In genomic region chr4:132527817-132528216, GRCh38 we compare ENCODE assay signal across 25 cellular contexts.
"Had no signal": no experiment of that assay in that cellular context is flagged by ENCODE, and none has a peak within 500 bp of the region (broad histone marks: within the 10 kb centered on the region; RNA-seq: fewer than 3 reads in every experiment).

No MANE protein-coding gene starts in this region.

- H3K4me3 ChIP-seq: colonic mucosa, esophagus muscularis mucosa, lower lobe of right lung, ovary, psoas muscle, skin epidermis, spleen, testis, tibial artery had no signal

- H3K27ac ChIP-seq: colonic mucosa, esophagus muscularis mucosa, lower lobe of right lung, ovary, psoas muscle, skin epidermis, spleen, testis, tibial artery had no signal

- H3K4me3 Mint-ChIP-seq: dendritic cell treated with granulocyte-macrophage colony-stimulating factor and Interleukin-4, amounts not matched to agents 40 ng/mL and 50 ng/mL, for 4 days; endodermal cell; immature natural killer cell; naive thymus-derived CD8-positive, alpha-beta T cell; stimulated activated memory B cell treated with anti-CD40 and anti-IgM and Interleukin-4, amounts not matched to agents 10 μg/mL and 1 μg/mL and 100 μg/mL, for 72 hours; type B pancreatic cell had no signal

- ATAC-seq: left ventricle myocardium superior; lower lobe of right lung; naive thymus-derived CD8-positive, alpha-beta T cell; psoas muscle; right cardiac atrium; stimulated activated memory B cell treated with anti-CD40 and anti-IgM and Interleukin-4, amounts not matched to agents 10 μg/mL and 1 μg/mL and 100 μg/mL, for 72 hours; stimulated activated naive CD8-positive, alpha-beta T cell treated with anti-CD3 and anti-CD28 coated beads, Interleukin-15, Interleukin-2, amounts not matched to agents 100 U/mL and 50 U/mL, for 24 hours had no signal

- H3K27ac Mint-ChIP-seq: dendritic cell treated with granulocyte-macrophage colony-stimulating factor and Interleukin-4, amounts not matched to agents 40 ng/mL and 50 ng/mL, for 4 days; endodermal cell; immature natural killer cell; naive thymus-derived CD8-positive, alpha-beta T cell; stimulated activated memory B cell treated with anti-CD40 and anti-IgM and Interleukin-4, amounts not matched to agents 10 μg/mL and 1 μg/mL and 100 μg/mL, for 72 hours; type B pancreatic cell had no signal

- DNase-seq: colonic mucosa; effector CD8-positive, alpha-beta T cell; endodermal cell; foreskin melanocyte; hypothalamus; immature natural killer cell; left ventricle myocardium superior; lower lobe of right lung; naive thymus-derived CD8-positive, alpha-beta T cell; occipital lobe; ovary; posterior cingulate gyrus; psoas muscle; right cardiac atrium; spleen; stimulated activated CD4-positive, alpha-beta T cell treated with anti-CD3 and anti-CD28 coated beads, Interleukin-4, amount 100 ng/mL, for 4 hours; stimulated activated naive CD8-positive, alpha-beta T cell treated with anti-CD3 and anti-CD28 coated beads, Interleukin-15, Interleukin-2, amounts not matched to agents 100 U/mL and 50 U/mL, for 24 hours; substantia nigra; testis; tibial artery had no signal

- H3K4me1 ChIP-seq: colonic mucosa, esophagus muscularis mucosa, lower lobe of right lung, psoas muscle, spleen, testis, tibial artery had no signal

- H3K4me1 Mint-ChIP-seq: endodermal cell; immature natural killer cell; naive thymus-derived CD8-positive, alpha-beta T cell; stimulated activated memory B cell treated with anti-CD40 and anti-IgM and Interleukin-4, amounts not matched to agents 10 μg/mL and 1 μg/mL and 100 μg/mL, for 72 hours had no signal

- H3K9me3 ChIP-seq: colonic mucosa, esophagus muscularis mucosa, lower lobe of right lung, ovary, psoas muscle, testis, tibial artery had no signal

- H3K36me3 ChIP-seq: colonic mucosa, esophagus muscularis mucosa, lower lobe of right lung, ovary, spleen, tibial artery had no signal

- H3K27me3 ChIP-seq: colonic mucosa, esophagus muscularis mucosa, ovary, spleen, testis, tibial artery had no signal

- H3K9me3 Mint-ChIP-seq: dendritic cell treated with granulocyte-macrophage colony-stimulating factor and Interleukin-4, amounts not matched to agents 40 ng/mL and 50 ng/mL, for 4 days; endodermal cell; type B pancreatic cell had no signal

- H3K27me3 Mint-ChIP-seq: dendritic cell treated with granulocyte-macrophage colony-stimulating factor and Interleukin-4, amounts not matched to agents 40 ng/mL and 50 ng/mL, for 4 days; naive thymus-derived CD8-positive, alpha-beta T cell; stimulated activated memory B cell treated with anti-CD40 and anti-IgM and Interleukin-4, amounts not matched to agents 10 μg/mL and 1 μg/mL and 100 μg/mL, for 72 hours; type B pancreatic cell had no signal

- H3K36me3 Mint-ChIP-seq: immature natural killer cell; naive thymus-derived CD8-positive, alpha-beta T cell; stimulated activated memory B cell treated with anti-CD40 and anti-IgM and Interleukin-4, amounts not matched to agents 10 μg/mL and 1 μg/mL and 100 μg/mL, for 72 hours; type B pancreatic cell had no signal
